ENCODE assay signal across 5 cellular contexts in the genomic region with DNA sequence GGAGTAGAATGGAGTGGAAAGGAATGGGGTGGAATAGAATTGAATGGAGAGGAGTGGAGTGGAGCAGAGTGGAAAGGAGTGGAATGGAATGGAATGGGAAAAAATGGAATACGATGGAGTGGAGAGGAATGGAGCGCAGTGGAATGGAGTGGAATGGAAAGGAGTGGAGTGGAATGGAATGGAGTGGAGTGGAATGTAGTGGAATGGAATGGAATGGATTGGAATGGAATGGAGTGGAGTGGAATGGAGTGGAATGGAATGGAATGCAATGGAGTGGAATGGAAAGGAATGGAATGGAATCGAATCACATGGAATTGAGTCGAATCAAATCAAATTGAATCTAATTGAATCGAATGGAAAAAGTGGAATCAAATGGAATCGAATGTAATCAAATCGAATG.
"Had no signal": no experiment of that assay in that cellular context is flagged by ENCODE, and none has a peak within 500 bp of the region (broad histone marks: within the 10 kb centered on the region; RNA-seq: fewer than 3 reads in every experiment).

No MANE protein-coding gene starts in this region.

- ATAC-seq: HepG2, K562 had no signal

- H3K4me3 Mint-ChIP-seq: IgD-negative memory B cell had no signal

- H3K4me3 ChIP-seq: K562 had no signal

- DNase-seq: KBM-7 had no signal

- H3K27ac ChIP-seq: HL-60 had no signal

- H3K27me3 Mint-ChIP-seq: IgD-negative memory B cell had no signal

- H3K36me3 Mint-ChIP-seq: IgD-negative memory B cell had no signal

- H3K27ac Mint-ChIP-seq: IgD-negative memory B cell had no signal

- H3K4me1 Mint-ChIP-seq: IgD-negative memory B cell had no signal
